17 cellular contexts compared by ENCODE assay signal in the genomic region with DNA sequence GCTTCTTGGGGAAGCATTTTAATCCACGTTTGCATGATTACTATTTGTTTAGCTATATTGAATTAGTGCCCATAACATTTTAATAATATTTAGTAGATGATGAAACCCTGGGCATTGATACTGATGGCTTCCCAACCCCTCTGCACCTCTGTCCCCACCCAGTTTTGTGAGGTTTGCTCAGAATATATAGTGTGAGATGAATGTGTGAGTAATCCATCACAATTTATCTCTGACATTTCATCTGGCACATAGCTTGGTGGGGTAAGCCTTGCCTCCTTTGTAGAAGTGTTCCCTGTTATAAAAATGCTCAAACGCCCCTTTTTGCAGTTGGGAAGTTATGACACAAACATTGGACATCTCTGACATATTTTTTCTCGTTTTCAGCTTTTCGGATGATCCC.
DNase-seq lines count a peak whose midpoint lies in the region; ATAC-seq, FAIRE-seq and TF ChIP-seq lines count a peak whose summit lies in the region.
"Had no signal": no experiment of that assay in that cellular context is flagged by ENCODE, and none has a peak within 500 bp of the region (broad histone marks: within the 10 kb centered on the region; RNA-seq: fewer than 3 reads in every experiment).

No MANE protein-coding gene starts in this region.

- H3K9me1 ChIP-seq in IMR-90 (ENCODE audit: insufficient read depth, low read length), result no peaks in the 10 kb centered on the region; the same call in none of the 2 replicates
- no peaks in the 10 kb centered on the region for H3K9me1 ChIP-seq in K562 (ENCODE audit: control insufficient read depth, insufficient read depth, low read length)

- H3K36me3 ChIP-seq in IMR-90 (ENCODE audit: control insufficient read depth, insufficient read depth, low read length), result peaks cover 9% of the 10 kb centered on the region; the same call in 1 of the 2 replicates
- peaks cover 74% of the 10 kb centered on the region; the same call in 2 of the 3 replicates for H3K36me3 ChIP-seq in K562 (ENCODE audit: control insufficient read depth, insufficient read depth, low read length)
- no peaks in the 10 kb centered on the region for H3K36me3 ChIP-seq in hepatocyte (replicated peaks; ENCODE audit: insufficient read depth, low read depth)
- H3K36me3 ChIP-seq in smooth muscle cell (ENCODE audit: low read depth), result no peaks in the 10 kb centered on the region
- H3K36me3 ChIP-seq: BE2C, HAP-1 had no signal

- POLR2A ChIA-PET in IMR-90 (lab: Charles Lee; ENCODE audit: unreplicated experiment), result no interaction called here
- POLR2A ChIA-PET in K562 (lab: Yijun Ruan, JAX), result interaction anchor here (0.5 kb wide), 1 partner anchor 28 kb away, joined by 3 read pairs; no protein-coding TSS in a partner anchor

- no peak for ATAC-seq in IMR-90 (ENCODE audit: low read depth)
- ATAC-seq in K562, result no peak
- ATAC-seq in GM18498 (IDR thresholded peaks at IDR 0.05; ENCODE audit: unreplicated experiment), result no peak

- H3K56ac ChIP-seq in IMR-90 (ENCODE audit: extremely low read depth, insufficient read depth, low read length), result peak overlapping the region; percentile 27; the same call in 1 of the 2 replicates

- TF ChIP-seq POLR2A in IMR-90 (IDR thresholded peaks at IDR 0.05; ENCODE audit: low read depth, low read length) (no peak), K562 (conservative IDR thresholded peaks at IDR 0.05) (no peak)

- no peak overlapping the region for H2AK5ac ChIP-seq in IMR-90 (ENCODE audit: low read depth, low read length)

- no peaks in the 10 kb centered on the region for H3K79me1 ChIP-seq in IMR-90 (ENCODE audit: low read depth in 1 of 2, low read length in 2 of 2)

- no peak for FAIRE-seq in K562 (lab: Jason Lieb, UNC)
- FAIRE-seq: A549, G401.6, GM12891, H1 had no signal

- intact Hi-C loops in IMR-90 (cut with micrococcal nuclease) (no loop called here), K562 (cut with micrococcal nuclease) (no loop called here)

- TF ChIP-seq CTCF in IMR-90 (conservative IDR thresholded peaks at IDR 0.05; ENCODE audit: low read depth, low read length) (no peak), K562 (IDR thresholded peaks at IDR 0.05 in 2 of 3, conservative IDR thresholded peaks at IDR 0.05 in 1 of 3; ENCODE audit: insufficient read depth in 2 of 3, low read depth in 1 of 3, low read length in 3 of 3) (no peak), hepatocyte (IDR thresholded peaks at IDR 0.05; ENCODE audit: poor library complexity) (no peak), smooth muscle cell (IDR thresholded peaks at IDR 0.05; ENCODE audit: borderline replicate concordance, insufficient read depth, poor library complexity, severe bottlenecking) (no peak)

- H3K4me2 ChIP-seq in IMR-90 (ENCODE audit: low read depth, low read length) (no peak overlapping the region), K562 (ENCODE audit: insufficient read depth, low read length) (no peak overlapping the region), hepatocyte (no peak overlapping the region), smooth muscle cell (peak overlapping the region; percentile 71)
- H3K4me2 ChIP-seq: A549 had no signal

- no peaks in the 10 kb centered on the region for H3K79me2 ChIP-seq in K562 (ENCODE audit: control insufficient read depth, insufficient read depth, low read length)
- H3K79me2 ChIP-seq in hepatocyte, result no peaks in the 10 kb centered on the region
- H3K79me2 ChIP-seq in smooth muscle cell (ENCODE audit: low read depth), result peaks cover 7% of the 10 kb centered on the region

- H4K91ac ChIP-seq in IMR-90 (ENCODE audit: insufficient read depth, low read depth, low read length), result peak overlapping the region; percentile 96

- in situ Hi-C loops in IMR-90 (cut with MboI; ENCODE audit: low sequenced_read_pairs), result no loop called here
- in situ Hi-C loops in K562 (cut with MboI), result no loop called here

- no CpG with 5 or more reads among the region's 4 CpGs for WGBS in IMR-90 (ENCODE audit: extremely low coverage in 2 of 2, insufficient read length in 1 of 2), 2 experiments
- 39% methylated on average over 4 of the region's 4 CpGs for WGBS in K562 (ENCODE audit: insufficient coverage, low coverage, missing lambda C conversion rate)
- 63% methylated on average over 4 of the region's 4 CpGs for WGBS in hepatocyte (ENCODE audit: low lambda C conversion rate, missing lambda C conversion rate)
- WGBS in smooth muscle cell (ENCODE audit: low lambda C conversion rate), result 80% methylated on average over 4 of the region's 4 CpGs

- H3K9me2 ChIP-seq in hepatocyte (replicated peaks; ENCODE audit: insufficient read depth), result no peaks in the 10 kb centered on the region

- no peak for TF ChIP-seq EP300 in K562 (IDR thresholded peaks at IDR 0.05; ENCODE audit: low read length)

- H3K9ac ChIP-seq in IMR-90 (ENCODE audit: low read depth, low read length) (no peak overlapping the region), K562 (ENCODE audit: insufficient read depth in 1 of 2, low read depth in 2 of 2, low read length in 2 of 2) (no peak overlapping the region), smooth muscle cell (ENCODE audit: low read depth) (peak overlapping the region; percentile 21)

- peak overlapping the region; percentile 91 for H2BK120ac ChIP-seq in IMR-90 (ENCODE audit: low read depth, low read length)

- no peak overlapping the region for H3K4me3 ChIP-seq in IMR-90 (ENCODE audit: insufficient read depth, low read depth, low read length)
- no peak overlapping the region for H3K4me3 ChIP-seq in K562
- no peak overlapping the region for H3K4me3 ChIP-seq in hepatocyte
- H3K4me3 ChIP-seq in smooth muscle cell, result no peak overlapping the region
- H3K4me3 ChIP-seq: A549, HAP-1 had no signal

- TF ChIP-seq RAD21 in IMR-90 (IDR thresholded peaks at IDR 0.05; ENCODE audit: low read length) (no peak), K562 (CRISPR knock-in tag; conservative IDR thresholded peaks at IDR 0.05 in 1 of 2, IDR thresholded peaks at IDR 0.05 in 1 of 2) (no peak)

- H2AFZ ChIP-seq in IMR-90 (replicated peaks; ENCODE audit: low read length, poor library complexity) (no peak overlapping the region), K562 (ENCODE audit: low read depth, low read length) (no peak overlapping the region), hepatocyte (no peak overlapping the region), smooth muscle cell (ENCODE audit: low read depth) (no peak overlapping the region)

- H3K4ac ChIP-seq in IMR-90 (ENCODE audit: low read depth, low read length), result peak overlapping the region; percentile 89

- H3K18ac ChIP-seq in IMR-90 (ENCODE audit: low read depth, low read length), result peak overlapping the region; percentile 95

- H3K27ac ChIP-seq in IMR-90 (ENCODE audit: insufficient read depth, low read length) (peak overlapping the region; percentile 93; the same call in 1 of the 2 replicates), K562 (ENCODE audit: extremely low read depth, low read depth, low read length) (no peak overlapping the region), hepatocyte (peak overlapping the region; percentile 72), smooth muscle cell (ENCODE audit: low read depth) (peak overlapping the region; percentile 86)
- H3K27ac ChIP-seq: A549, C4-2B, HL-60 had no signal

- BruUV-seq in IMR-90 (replicated peaks; lab: Mats Ljungman, UMichigan) (no TSS peak), K562 (replicated peaks; lab: Mats Ljungman, UMichigan) (no TSS peak)

- H3K4me1 ChIP-seq in IMR-90 (ENCODE audit: control insufficient read depth, insufficient read depth, low read length) (peaks cover 14% of the 10 kb centered on the region), K562 (replicated peaks in 1 of 2; ENCODE audit: control insufficient read depth in 2 of 2, insufficient read depth in 2 of 2, low read length in 2 of 2) (no peaks in the 10 kb centered on the region), hepatocyte (ENCODE audit: insufficient read depth) (peaks cover 20% of the 10 kb centered on the region), smooth muscle cell (ENCODE audit: low read depth) (peaks cover 16% of the 10 kb centered on the region)
- H3K4me1 ChIP-seq: A549, BE2C, HAP-1 had no signal

- peak overlapping the region; percentile 26 for H3K14ac ChIP-seq in IMR-90 (replicated peaks; ENCODE audit: low read depth, low read length)

- DNase-seq in IMR-90 (no peak), K562 (ENCODE audit: extremely low read depth in 1 of 4, low spot score in 3 of 4) (no peak), hepatocyte (ENCODE audit: low spot score) (no peak), smooth muscle cell (lab: John Stamatoyannopoulos, UW; ENCODE audit: unreplicated experiment) (no peak), NCI-H748 treated with DMSO at 0.1 percent for 48 hours (lab: John Stamatoyannopoulos, UW) (no peak), KG1 (lab: John Stamatoyannopoulos, UW) (no peak)
- DNase-seq: BE2C; CD4-positive, alpha-beta memory T cell; DMS79 had no signal

- H3K27me3 ChIP-seq in IMR-90 (ENCODE audit: control insufficient read depth, insufficient read depth, low read length), result no peaks in the 10 kb centered on the region
- H3K27me3 ChIP-seq in K562 (ENCODE audit: control insufficient read depth in 2 of 2, insufficient read depth in 2 of 2, low read length in 2 of 2), result no peaks in the 10 kb centered on the region
- H3K27me3 ChIP-seq in hepatocyte, result no peaks in the 10 kb centered on the region
- no peaks in the 10 kb centered on the region for H3K27me3 ChIP-seq in smooth muscle cell (ENCODE audit: low read depth)
- H3K27me3 ChIP-seq: BE2C had no signal

- H4K20me1 ChIP-seq in IMR-90 (ENCODE audit: insufficient read depth, low read length) (no peaks in the 10 kb centered on the region), K562 (replicated peaks; ENCODE audit: control insufficient read depth, insufficient read depth, low read length) (no peaks in the 10 kb centered on the region), hepatocyte (ENCODE audit: insufficient read depth, poor library complexity, severe bottlenecking) (no peaks in the 10 kb centered on the region), smooth muscle cell (ENCODE audit: low read depth) (no peaks in the 10 kb centered on the region)

- peak overlapping the region; percentile 43 to 53; a peak in 2 of 4 replicates for H4K8ac ChIP-seq in IMR-90 (ENCODE audit: low read depth in 2 of 2, low read length in 2 of 2)

- peaks cover 15% of the 10 kb centered on the region for H3F3A ChIP-seq in smooth muscle cell (ENCODE audit: low read depth)

- H3K23ac ChIP-seq in IMR-90 (ENCODE audit: low read depth, low read length), result peak overlapping the region; percentile 57; the same call in 1 of the 2 replicates

- CTCF ChIA-PET in IMR-90 (lab: Yijun Ruan, JAX), result interaction anchor here (1.1 to 1.2 kb wide), 3 partner anchors 12 to 164 kb away, joined by 3 to 5 read pairs (median 4); no protein-coding TSS in a partner anchor
- CTCF ChIA-PET in K562 (lab: Yijun Ruan, JAX; ENCODE audit: low intra/inter-chr PET ratio), result no interaction called here

- dilution Hi-C loops in IMR-90 (cut with HindIII; ENCODE audit: low sequenced_read_pairs, unreplicated experiment), result no loop called here

- H4K5ac ChIP-seq in IMR-90 (ENCODE audit: low read depth, low read length), result peak overlapping the region; percentile 78

- no peaks in the 10 kb centered on the region for H3K9me3 ChIP-seq in IMR-90 (ENCODE audit: control insufficient read depth, insufficient read depth, low read length)
- no peaks in the 10 kb centered on the region for H3K9me3 ChIP-seq in K562 (replicated peaks; ENCODE audit: control insufficient read depth, insufficient read depth, low read depth, low read length)
- no peaks in the 10 kb centered on the region for H3K9me3 ChIP-seq in hepatocyte (ENCODE audit: low read depth)
- H3K9me3 ChIP-seq in smooth muscle cell (replicated peaks; ENCODE audit: low read depth), result no peaks in the 10 kb centered on the region
- H3K9me3 ChIP-seq: A549, BE2C, HAP-1 had no signal

- peak overlapping the region; percentile 95 for H2BK20ac ChIP-seq in IMR-90 (ENCODE audit: low read depth, low read length)

- H2BK5ac ChIP-seq in IMR-90 (ENCODE audit: low read depth, low read length, poor library complexity, severe bottlenecking), result peak overlapping the region; percentile 19

- H2AK9ac ChIP-seq in IMR-90 (replicated peaks; ENCODE audit: low read depth, low read length, poor library complexity), result no peak overlapping the region

- H2BK15ac ChIP-seq in IMR-90 (ENCODE audit: low read depth, low read length), result peak overlapping the region; percentile 64; the same call in 1 of the 3 replicates
